Comparison of ENCODE assay signal across 1 cellular context in the genomic region with DNA sequence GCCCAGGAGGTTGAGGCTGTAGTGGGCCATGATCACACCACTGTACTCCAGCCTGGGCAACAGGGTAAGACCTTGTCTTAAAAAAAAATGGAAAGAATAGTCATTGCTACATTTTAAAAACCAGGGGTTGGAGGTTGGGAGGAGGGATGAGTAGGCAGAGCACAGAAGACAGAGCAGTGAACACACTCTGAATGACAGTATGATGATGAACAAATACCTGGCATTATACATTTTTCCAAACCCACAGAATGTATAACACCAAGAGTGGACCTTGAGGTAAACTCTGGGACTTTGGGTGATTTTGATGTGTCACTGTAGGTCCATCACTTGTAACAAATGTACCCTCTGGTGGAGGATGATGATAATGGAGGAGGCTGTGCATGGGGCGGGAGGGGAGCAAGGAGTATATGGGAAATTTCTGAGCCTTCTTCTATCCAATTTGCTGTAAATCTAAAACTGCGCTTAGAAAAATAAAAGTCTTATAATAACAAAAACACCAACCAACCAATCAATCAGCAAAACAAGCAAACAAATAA.
TF ChIP-seq lines count a peak whose summit lies in the region.

No MANE protein-coding gene starts in this region.

TF ChIP-seq in HEK293, 187 proteins besides CTCF, POLR2A, EP300 and RAD21:
- TF ChIP-seq, protein P1, sequence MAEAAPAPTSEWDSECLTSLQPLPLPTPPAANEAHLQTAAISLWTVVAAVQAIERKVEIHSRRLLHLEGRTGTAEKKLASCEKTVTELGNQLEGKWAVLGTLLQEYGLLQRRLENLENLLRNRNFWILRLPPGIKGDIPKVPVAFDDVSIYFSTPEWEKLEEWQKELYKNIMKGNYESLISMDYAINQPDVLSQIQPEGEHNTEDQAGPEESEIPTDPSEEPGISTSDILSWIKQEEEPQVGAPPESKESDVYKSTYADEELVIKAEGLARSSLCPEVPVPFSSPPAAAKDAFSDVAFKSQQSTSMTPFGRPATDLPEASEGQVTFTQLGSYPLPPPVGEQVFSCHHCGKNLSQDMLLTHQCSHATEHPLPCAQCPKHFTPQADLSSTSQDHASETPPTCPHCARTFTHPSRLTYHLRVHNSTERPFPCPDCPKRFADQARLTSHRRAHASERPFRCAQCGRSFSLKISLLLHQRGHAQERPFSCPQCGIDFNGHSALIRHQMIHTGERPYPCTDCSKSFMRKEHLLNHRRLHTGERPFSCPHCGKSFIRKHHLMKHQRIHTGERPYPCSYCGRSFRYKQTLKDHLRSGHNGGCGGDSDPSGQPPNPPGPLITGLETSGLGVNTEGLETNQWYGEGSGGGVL (tag by site-specific recombination; IDR thresholded peaks at IDR 0.05), result no peak
- TF ChIP-seq ZNF621 (tag by site-specific recombination; IDR thresholded peaks at IDR 0.05) (no peak), ZNF146 (tag by site-specific recombination; IDR thresholded peaks at IDR 0.05) (no peak), ZNF510 (tag by site-specific recombination; IDR thresholded peaks at IDR 0.05; ENCODE audit: insufficient replicate concordance) (no peak), ZNF473 (tag by site-specific recombination; IDR thresholded peaks at IDR 0.05) (no peak), ZNF76 (tag by site-specific recombination; IDR thresholded peaks at IDR 0.05; ENCODE audit: borderline replicate concordance, low read depth) (no peak), ZNF704 (tag by site-specific recombination; IDR thresholded peaks at IDR 0.05) (no peak), ZNF274 (IDR thresholded peaks at IDR 0.05; ENCODE audit: low read length) (no peak), ZNF274 (tag by site-specific recombination; IDR thresholded peaks at IDR 0.05; ENCODE audit: borderline replicate concordance) (no peak), ZBTB8A (tag by site-specific recombination; IDR thresholded peaks at IDR 0.05) (no peak)
- TF ChIP-seq, protein P2, sequence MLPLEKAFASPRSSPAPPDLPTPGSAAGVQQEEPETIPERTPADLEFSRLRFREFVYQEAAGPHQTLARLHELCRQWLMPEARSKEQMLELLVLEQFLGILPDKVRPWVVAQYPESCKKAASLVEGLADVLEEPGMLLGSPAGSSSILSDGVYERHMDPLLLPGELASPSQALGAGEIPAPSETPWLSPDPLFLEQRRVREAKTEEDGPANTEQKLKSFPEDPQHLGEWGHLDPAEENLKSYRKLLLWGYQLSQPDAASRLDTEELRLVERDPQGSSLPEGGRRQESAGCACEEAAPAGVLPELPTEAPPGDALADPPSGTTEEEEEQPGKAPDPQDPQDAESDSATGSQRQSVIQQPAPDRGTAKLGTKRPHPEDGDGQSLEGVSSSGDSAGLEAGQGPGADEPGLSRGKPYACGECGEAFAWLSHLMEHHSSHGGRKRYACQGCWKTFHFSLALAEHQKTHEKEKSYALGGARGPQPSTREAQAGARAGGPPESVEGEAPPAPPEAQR (tag by site-specific recombination; IDR thresholded peaks at IDR 0.05), result no peak
TF ChIP-seq in HEK293: peak in this region for 0.
